In genomic region chr5:6483880-6484382, GRCh38 we compare ENCODE assay signal across 9 cellular contexts. TPM values are rescaled to one million over a fixed set of nuclear protein-coding genes. Genes with fewer than 3 reads are reported as not detected.
DNase-seq lines count a peak whose midpoint lies in the region; ATAC-seq and TF ChIP-seq lines count a peak whose summit lies in the region.
"Had no signal": no experiment of that assay in that cellular context is flagged by ENCODE, and none has a peak within 500 bp of the region (broad histone marks: within the 10 kb centered on the region; RNA-seq: fewer than 3 reads in every experiment).

No MANE protein-coding gene starts in this region.

- 81 to 83% methylated on average over 9 of the region's 9 CpGs for WGBS in sigmoid colon, 2 donors

- peak; percentile 93 for DNase-seq in GM12865 (ENCODE audit: low read depth)
- no peak for DNase-seq in omental fat pad (ENCODE audit: low spot score)
- DNase-seq in sigmoid colon = no peak
- no peak for DNase-seq in NCI-H1694 treated with DMSO at 0.1 percent for 48 hours (lab: John Stamatoyannopoulos, UW)
- DNase-seq in NOMO-1 (lab: John Stamatoyannopoulos, UW; ENCODE audit: unreplicated experiment in 2 of 2) = no peak
- DNase-seq: left ventricle myocardium inferior had no signal

- H3K27me3 ChIP-seq in sigmoid colon = no peaks in the 10 kb centered on the region

- no peak for TF ChIP-seq POLR2A in sigmoid colon (IDR thresholded peaks at IDR 0.05)

- TF ChIP-seq CTCF in GM12865 (IDR thresholded peaks at IDR 0.05; ENCODE audit: insufficient read depth, low read depth, low read length, missing control alignments) (no peak), omental fat pad (IDR thresholded peaks at IDR 0.05) (no peak), sigmoid colon (IDR thresholded peaks at IDR 0.05) (no peak)

- H3K4me1 ChIP-seq in sigmoid colon = no peaks in the 10 kb centered on the region

- peak; percentile 89 for ATAC-seq in GM19023 (IDR thresholded peaks at IDR 0.05; ENCODE audit: unreplicated experiment)
- peak; percentile 91 for ATAC-seq in HG02642 (IDR thresholded peaks at IDR 0.05; ENCODE audit: poor library complexity, unreplicated experiment)
- ATAC-seq in HG03558 (IDR thresholded peaks at IDR 0.05; ENCODE audit: extremely low read depth, unreplicated experiment) = peak; percentile 76
- no peak for ATAC-seq in omental fat pad (ENCODE audit: low FRiP score)

- no peaks in the 10 kb centered on the region for H3K9me3 ChIP-seq in sigmoid colon
- H3K9me3 ChIP-seq: left ventricle myocardium inferior had no signal

- peak overlapping the region; percentile 1 for H3K4me3 ChIP-seq in GM12865 (ENCODE audit: low read depth, low read length)
- H3K4me3 ChIP-seq in sigmoid colon = no peak overlapping the region
- H3K4me3 ChIP-seq: left ventricle myocardium inferior had no signal

- no peak for TF ChIP-seq EP300 in sigmoid colon (IDR thresholded peaks at IDR 0.05)

- no peaks in the 10 kb centered on the region for H3K36me3 ChIP-seq in sigmoid colon
- H3K36me3 ChIP-seq: left ventricle myocardium inferior had no signal

- H3K27ac ChIP-seq in sigmoid colon = no peak overlapping the region
- H3K27ac ChIP-seq: left ventricle myocardium inferior had no signal

- intact Hi-C loops in sigmoid colon (cut with DNase I) = no loop called here

RNA-seq across cellular contexts. Expression of gene UBE2QL1, which starts 35.3 kb away (rescaled TPM):
- 1 to 10 TPM in 2 of 4 donors, under 1 TPM in 2; 0.72 to 5.0 (median 2.4) TPM for total RNA-seq in omental fat pad
- total RNA-seq in sigmoid colon = 1 to 10 TPM; 3.6 to 5.5 (median 5.0) TPM
- under 1 TPM; under 0.01 to 0.23 (median 0.22) TPM for polyA plus RNA-seq in sigmoid colon
